Comparison of ENCODE assay signal across 1 cellular context in genomic region chr10:79416578-79417255, GRCh38.
TF ChIP-seq lines count a peak whose summit lies in the region.

No MANE protein-coding gene starts in this region.

TF ChIP-seq in K562, 482 proteins besides CTCF, POLR2A, EP300 and RAD21 (continued from another document and continues in another):
- TF ChIP-seq ZNF398 (CRISPR knock-in tag; IDR thresholded peaks at IDR 0.05) (no peak), COPS2 (conservative IDR thresholded peaks at IDR 0.05) (no peak), PTBP1 (IDR thresholded peaks at IDR 0.05; ENCODE audit: low read depth, low read length) (0 out of 2 replicates have a peak, but pooled peaks have one; percentile 55), ELF2 (CRISPR knock-in tag; IDR thresholded peaks at IDR 0.05) (no peak), GTF2B (IDR thresholded peaks at IDR 0.05; ENCODE audit: extremely low read depth, insufficient read length) (no peak), ATF7 (IDR thresholded peaks at IDR 0.05) (no peak), ZNF778 (CRISPR knock-in tag; IDR thresholded peaks at IDR 0.05) (no peak), FOXK1 (CRISPR knock-in tag; IDR thresholded peaks at IDR 0.05; ENCODE audit: borderline replicate concordance) (no peak), SMARCA5 (IDR thresholded peaks at IDR 0.05) (peak; percentile 97), FOXJ2 (tag; IDR thresholded peaks at IDR 0.05) (no peak), ZNF23 (CRISPR knock-in tag; IDR thresholded peaks at IDR 0.05) (no peak), XRCC4 (IDR thresholded peaks at IDR 0.05; ENCODE audit: extremely low read depth, insufficient read depth, insufficient read length) (no peak), PHTF2 (CRISPR knock-in tag; IDR thresholded peaks at IDR 0.05) (no peak), ZMIZ1 (IDR thresholded peaks at IDR 0.05; ENCODE audit: low read depth in 2 of 2, low read length in 2 of 2) (no peak), HIVEP1 (CRISPR knock-in tag; IDR thresholded peaks at IDR 0.05) (no peak), POLR2AphosphoS2 (IDR thresholded peaks at IDR 0.05; ENCODE audit: low read length) (no peak), DMBX1 (CRISPR knock-in tag; IDR thresholded peaks at IDR 0.05; ENCODE audit: borderline replicate concordance) (no peak), MBD1 (CRISPR knock-in tag; IDR thresholded peaks at IDR 0.05) (no peak), E2F4 (CRISPR knock-in tag; IDR thresholded peaks at IDR 0.05; ENCODE audit: low read depth) (no peak), RNF219 (CRISPR knock-in tag; IDR thresholded peaks at IDR 0.05) (no peak), BCOR (IDR thresholded peaks at IDR 0.05) (peak; percentile 89; the same call in 1 of the 2 replicates), ZNF551 (CRISPR knock-in tag; IDR thresholded peaks at IDR 0.05) (no peak), ZNF133 (CRISPR knock-in tag; IDR thresholded peaks at IDR 0.05) (no peak), CBX3 (IDR thresholded peaks at IDR 0.05; ENCODE audit: borderline replicate concordance in 1 of 2, low read length in 2 of 2) (no peak), CCNT2 (IDR thresholded peaks at IDR 0.05; ENCODE audit: borderline replicate concordance, extremely low read depth, insufficient read length, low read depth, low read length) (no peak), STAT5B (CRISPR knock-in tag; IDR thresholded peaks at IDR 0.05) (no peak), TGIF2 (CRISPR knock-in tag; IDR thresholded peaks at IDR 0.05) (no peak), FOXM1 (IDR thresholded peaks at IDR 0.05; ENCODE audit: low read depth) (0 out of 2 replicates have a peak, but pooled peaks have one; percentile 15), FOXM1 (CRISPR knock-in tag; IDR thresholded peaks at IDR 0.05; ENCODE audit: low read depth) (no peak), ZNF408 (CRISPR knock-in tag; IDR thresholded peaks at IDR 0.05; ENCODE audit: low read depth) (no peak), SREBF1 (IDR thresholded peaks at IDR 0.05; ENCODE audit: borderline replicate concordance, low read depth, low read length) (no peak), ZNF395 (CRISPR knock-in tag; IDR thresholded peaks at IDR 0.05) (no peak), ZNF830 (CRISPR knock-in tag; IDR thresholded peaks at IDR 0.05) (no peak), PREB (CRISPR knock-in tag; IDR thresholded peaks at IDR 0.05) (no peak), BCL6 (CRISPR knock-in tag; IDR thresholded peaks at IDR 0.05) (no peak), ZNF263 (CRISPR knock-in tag; IDR thresholded peaks at IDR 0.05; ENCODE audit: borderline replicate concordance) (no peak), YY1 (IDR thresholded peaks at IDR 0.05; ENCODE audit: borderline replicate concordance in 1 of 3, control insufficient read depth in 1 of 3, extremely low read depth in 1 of 3, insufficient read depth in 3 of 3, insufficient read length in 1 of 3, insufficient replicate concordance in 2 of 3, low read depth in 1 of 3, low read length in 2 of 3) (no peak), E2F8 (IDR thresholded peaks at IDR 0.05; ENCODE audit: low read depth, partially characterized antibody) (no peak), ZNF311 (CRISPR knock-in tag; IDR thresholded peaks at IDR 0.05) (no peak), BCLAF1 (IDR thresholded peaks at IDR 0.05; ENCODE audit: borderline replicate concordance in 1 of 2, control insufficient read depth in 1 of 2, low read depth in 2 of 2, low read length in 1 of 2) (no peak)
